ENCODE assay signal across 34 cellular contexts in the genomic region with DNA sequence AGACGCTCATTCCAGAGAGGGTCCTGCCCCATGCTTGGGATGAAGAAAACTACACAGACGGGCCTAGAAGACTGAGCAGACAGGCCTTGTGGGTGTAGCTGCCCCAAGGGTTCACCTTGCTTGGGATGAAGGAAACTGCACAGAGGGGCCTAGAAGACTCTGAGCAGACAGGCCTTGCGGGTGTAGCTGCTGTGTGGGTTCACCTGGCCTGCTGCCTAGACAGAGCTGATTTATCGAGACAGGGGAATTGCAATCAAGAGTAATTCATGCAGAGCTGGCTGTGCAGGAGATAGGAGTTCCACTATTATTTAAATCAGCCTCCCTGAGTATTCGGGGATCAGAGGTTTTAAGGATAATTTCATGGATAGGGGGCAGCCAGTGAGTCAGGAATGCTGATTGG.
"Had no signal": no experiment of that assay in that cellular context is flagged by ENCODE, and none has a peak within 500 bp of the region (broad histone marks: within the 10 kb centered on the region; RNA-seq: fewer than 3 reads in every experiment).

No MANE protein-coding gene starts in this region.

- H3K4me1 ChIP-seq: ascending aorta, breast epithelium, colonic mucosa, esophagus squamous epithelium, gastroesophageal sphincter had no signal

- H3K9me3 ChIP-seq: ascending aorta, breast epithelium, colonic mucosa, gastroesophageal sphincter had no signal

- DNase-seq: activated CD4-positive, alpha-beta memory T cell treated with anti-CD3 and anti-CD28 coated beads for 36 hours; activated CD4-positive, alpha-beta T cell treated with anti-CD3 and anti-CD28 coated beads for 36 hours; activated CD4-positive, alpha-beta T cell treated with anti-CD3 and anti-CD28 coated beads, Interleukin-2, amount 10 ng/mL, durations not matched to agents 24 days and 14 days; activated CD4-positive, CD25-positive, alpha-beta regulatory T cell; activated CD4-positive, CD25-positive, alpha-beta regulatory T cell treated with anti-CD3 and anti-CD28 coated beads, Interleukin-2, amount 50 U/mL, for 72 hours; activated CD8-positive, alpha-beta memory T cell treated with anti-CD3 and anti-CD28 coated beads, Interleukin-2, amount 10 ng/mL, durations not matched to agents 7 days and 5 days; activated CD8-positive, alpha-beta memory T cell treated with anti-CD3 and anti-CD28 coated beads, Interleukin-2, amount 50 U/mL, for 4 hours; activated CD8-positive, alpha-beta T cell treated with anti-CD3 and anti-CD28 coated beads, Interleukin-2, amount 10 ng/mL, durations not matched to agents 7 days and 5 days; activated gamma-delta T cell; activated naive CD4-positive, alpha-beta T cell; activated naive CD4-positive, alpha-beta T cell treated with anti-CD3 and anti-CD28 coated beads, Interleukin-2, amount 10 ng/mL, durations not matched to agents 7 days and 5 days; activated naive CD8-positive, alpha-beta T cell treated with anti-CD3 and anti-CD28 coated beads, Interleukin-2, amount 10 ng/mL, durations not matched to agents 7 days and 5 days; activated T-cell treated with anti-CD3 and anti-CD28 coated beads, Interleukin-2, amount 50 U/mL, for 1 hour; activated T-cell treated with anti-CD3 and anti-CD28 coated beads, Interleukin-2, amount 50 U/mL, for 48 hours; central memory CD4-positive, alpha-beta T cell; cerebellar nuclear complex; colonic mucosa; effector CD8-positive, alpha-beta T cell; esophagus squamous epithelium; foreskin melanocyte; T-helper 1 cell; T-helper 17 cell; T1000; WERI-Rb-1 had no signal

- H3K36me3 Mint-ChIP-seq: activated CD4-positive, alpha-beta memory T cell treated with anti-CD3 and anti-CD28 coated beads for 36 hours; activated CD8-positive, alpha-beta memory T cell treated with anti-CD3 and anti-CD28 coated beads, Interleukin-2, amount 10 ng/mL, durations not matched to agents 7 days and 5 days; activated naive CD4-positive, alpha-beta T cell treated with anti-CD3 and anti-CD28 coated beads, Interleukin-2, amount 10 ng/mL, durations not matched to agents 7 days and 5 days; activated naive CD4-positive, alpha-beta T cell treated with anti-CD3 and anti-CD28 coated beads, Interleukin-2, amount 50 U/mL, for 72 hours; activated naive CD8-positive, alpha-beta T cell treated with anti-CD3 and anti-CD28 coated beads, Interleukin-2, amount 10 ng/mL, durations not matched to agents 7 days and 5 days; brain had no signal

- ATAC-seq: activated CD4-positive, alpha-beta T cell treated with anti-CD3 and anti-CD28 coated beads for 36 hours; activated CD8-positive, alpha-beta memory T cell treated with anti-CD3 and anti-CD28 coated beads, Interleukin-2, amount 10 ng/mL, durations not matched to agents 7 days and 5 days; activated CD8-positive, alpha-beta T cell treated with anti-CD3 and anti-CD28 coated beads, Interleukin-2, amount 10 ng/mL, durations not matched to agents 7 days and 5 days; activated naive CD4-positive, alpha-beta T cell treated with anti-CD3 and anti-CD28 coated beads, Interleukin-2, amount 50 U/mL, for 72 hours; gastroesophageal sphincter; T-helper 17 cell had no signal

- H3K27ac Mint-ChIP-seq: activated CD4-positive, alpha-beta memory T cell treated with anti-CD3 and anti-CD28 coated beads for 36 hours; activated CD4-positive, alpha-beta T cell treated with anti-CD3 and anti-CD28 coated beads for 36 hours; activated CD4-positive, alpha-beta T cell treated with anti-CD3 and anti-CD28 coated beads, Interleukin-2, amount 10 ng/mL, durations not matched to agents 24 days and 14 days; activated CD8-positive, alpha-beta memory T cell treated with anti-CD3 and anti-CD28 coated beads, Interleukin-2, amount 10 ng/mL, durations not matched to agents 7 days and 5 days; activated CD8-positive, alpha-beta T cell treated with anti-CD3 and anti-CD28 coated beads, Interleukin-2, amount 10 ng/mL, durations not matched to agents 7 days and 5 days; activated naive CD4-positive, alpha-beta T cell treated with anti-CD3 and anti-CD28 coated beads, Interleukin-2, amount 10 ng/mL, durations not matched to agents 7 days and 5 days; activated naive CD4-positive, alpha-beta T cell treated with anti-CD3 and anti-CD28 coated beads, Interleukin-2, amount 50 U/mL, for 72 hours; activated naive CD8-positive, alpha-beta T cell treated with anti-CD3 and anti-CD28 coated beads, Interleukin-2, amount 10 ng/mL, durations not matched to agents 7 days and 5 days; activated T-helper 1 cell treated with anti-CD3 and anti-CD28 coated beads, Interleukin-12 subunit alpha, Interleukin-12 subunit beta, Interleukin-2, Interleukin-4 antibody, amounts not matched to agents 30 ng/mL and 10 ng/mL and 1 ng/mL, durations not matched to agents 14 hours and 24 hours and 36 hours; activated T-helper 2 cell treated with anti-CD3 and anti-CD28 coated beads, Interferon-gamma antibody, Interleukin-2, Interleukin-4, amounts not matched to agents 10 μg/mL and 5 μg/mL and 100 μg/mL, durations not matched to agents 14 hours and 24 hours and 36 hours; T-helper 17 cell; T-helper 2 cell treated with Interferon-gamma antibody and Interleukin-4, amounts not matched to agents 5 μg/mL and 100 μg/mL, for 36 hours had no signal

- H3K9me3 Mint-ChIP-seq: activated CD4-positive, alpha-beta memory T cell treated with anti-CD3 and anti-CD28 coated beads for 36 hours; activated CD4-positive, alpha-beta T cell treated with anti-CD3 and anti-CD28 coated beads, Interleukin-2, amount 10 ng/mL, durations not matched to agents 24 days and 14 days; activated naive CD4-positive, alpha-beta T cell treated with anti-CD3 and anti-CD28 coated beads, Interleukin-2, amount 10 ng/mL, durations not matched to agents 7 days and 5 days; activated naive CD4-positive, alpha-beta T cell treated with anti-CD3 and anti-CD28 coated beads, Interleukin-2, amount 50 U/mL, for 72 hours; activated naive CD8-positive, alpha-beta T cell treated with anti-CD3 and anti-CD28 coated beads, Interleukin-2, amount 10 ng/mL, durations not matched to agents 7 days and 5 days; activated T-helper 1 cell treated with anti-CD3 and anti-CD28 coated beads, Interleukin-12 subunit alpha, Interleukin-12 subunit beta, Interleukin-2, Interleukin-4 antibody, amounts not matched to agents 30 ng/mL and 10 ng/mL and 1 ng/mL, durations not matched to agents 14 hours and 24 hours and 36 hours; activated T-helper 2 cell treated with anti-CD3 and anti-CD28 coated beads, Interferon-gamma antibody, Interleukin-2, Interleukin-4, amounts not matched to agents 10 μg/mL and 5 μg/mL and 100 μg/mL, durations not matched to agents 14 hours and 24 hours and 36 hours; T-helper 2 cell treated with Interferon-gamma antibody and Interleukin-4, amounts not matched to agents 5 μg/mL and 100 μg/mL, for 36 hours had no signal

- H3K4me1 Mint-ChIP-seq: activated CD4-positive, alpha-beta T cell treated with anti-CD3 and anti-CD28 coated beads for 36 hours; activated CD4-positive, alpha-beta T cell treated with anti-CD3 and anti-CD28 coated beads, Interleukin-2, amount 10 ng/mL, durations not matched to agents 24 days and 14 days; activated CD8-positive, alpha-beta memory T cell treated with anti-CD3 and anti-CD28 coated beads, Interleukin-2, amount 10 ng/mL, durations not matched to agents 7 days and 5 days; activated naive CD4-positive, alpha-beta T cell treated with anti-CD3 and anti-CD28 coated beads, Interleukin-2, amount 10 ng/mL, durations not matched to agents 7 days and 5 days; activated naive CD8-positive, alpha-beta T cell treated with anti-CD3 and anti-CD28 coated beads, Interleukin-2, amount 10 ng/mL, durations not matched to agents 7 days and 5 days; brain; T-helper 17 cell had no signal

- H3K4me3 ChIP-seq: ascending aorta, breast epithelium, cardiac muscle cell, colonic mucosa, esophagus squamous epithelium, gastroesophageal sphincter had no signal

- H3K27me3 Mint-ChIP-seq: activated CD4-positive, alpha-beta memory T cell treated with anti-CD3 and anti-CD28 coated beads for 36 hours; activated CD4-positive, alpha-beta T cell treated with anti-CD3 and anti-CD28 coated beads, Interleukin-2, amount 10 ng/mL, durations not matched to agents 24 days and 14 days; activated naive CD4-positive, alpha-beta T cell treated with anti-CD3 and anti-CD28 coated beads, Interleukin-2, amount 10 ng/mL, durations not matched to agents 7 days and 5 days; activated naive CD8-positive, alpha-beta T cell treated with anti-CD3 and anti-CD28 coated beads, Interleukin-2, amount 10 ng/mL, durations not matched to agents 7 days and 5 days; brain had no signal

- H3K4me3 Mint-ChIP-seq: activated CD4-positive, alpha-beta memory T cell treated with anti-CD3 and anti-CD28 coated beads for 36 hours; activated CD4-positive, alpha-beta T cell treated with anti-CD3 and anti-CD28 coated beads for 36 hours; activated CD4-positive, alpha-beta T cell treated with anti-CD3 and anti-CD28 coated beads, Interleukin-2, amount 10 ng/mL, durations not matched to agents 24 days and 14 days; activated CD8-positive, alpha-beta memory T cell treated with anti-CD3 and anti-CD28 coated beads, Interleukin-2, amount 10 ng/mL, durations not matched to agents 7 days and 5 days; activated CD8-positive, alpha-beta T cell treated with anti-CD3 and anti-CD28 coated beads, Interleukin-2, amount 10 ng/mL, durations not matched to agents 7 days and 5 days; activated naive CD4-positive, alpha-beta T cell treated with anti-CD3 and anti-CD28 coated beads, Interleukin-2, amount 10 ng/mL, durations not matched to agents 7 days and 5 days; activated naive CD8-positive, alpha-beta T cell treated with anti-CD3 and anti-CD28 coated beads, Interleukin-2, amount 10 ng/mL, durations not matched to agents 7 days and 5 days; activated T-helper 1 cell treated with anti-CD3 and anti-CD28 coated beads, Interleukin-12 subunit alpha, Interleukin-12 subunit beta, Interleukin-2, Interleukin-4 antibody, amounts not matched to agents 30 ng/mL and 10 ng/mL and 1 ng/mL, durations not matched to agents 14 hours and 24 hours and 36 hours; brain; T-helper 17 cell; T-helper 2 cell treated with Interferon-gamma antibody and Interleukin-4, amounts not matched to agents 5 μg/mL and 100 μg/mL, for 36 hours had no signal

- H3K36me3 ChIP-seq: ascending aorta, breast epithelium, cardiac muscle cell, colonic mucosa, esophagus squamous epithelium, gastroesophageal sphincter, WERI-Rb-1 had no signal

- H3K27me3 ChIP-seq: ascending aorta, cardiac muscle cell, colonic mucosa, esophagus squamous epithelium, gastroesophageal sphincter had no signal

- H3K27ac ChIP-seq: ascending aorta, breast epithelium, cardiac muscle cell, colonic mucosa, epithelial cell of prostate, esophagus squamous epithelium, gastroesophageal sphincter, WERI-Rb-1 had no signal
